Comparison of ENCODE assay signal across 1 cellular context in the genomic region with DNA sequence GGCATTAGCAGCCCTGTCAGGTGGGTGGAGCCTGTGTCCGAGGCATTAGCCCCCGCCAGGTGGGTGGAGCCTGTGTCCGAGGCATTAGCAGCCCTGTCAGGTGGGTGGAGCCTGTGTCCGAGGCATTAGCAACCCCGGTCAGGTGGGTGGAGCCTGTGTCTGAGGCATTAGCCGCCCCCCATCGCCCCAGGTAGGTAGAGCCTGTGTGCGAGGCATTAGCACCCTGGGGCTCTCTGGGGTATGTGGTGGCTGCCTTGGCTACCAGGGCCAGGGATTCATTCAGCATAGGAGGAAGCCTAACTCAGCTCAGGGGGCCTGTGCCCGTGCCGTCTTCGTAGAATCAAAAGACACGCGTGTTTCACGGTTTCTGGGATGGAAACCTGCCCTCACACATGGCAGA. TPM values are rescaled to one million over a fixed set of nuclear protein-coding genes. Genes with fewer than 3 reads are reported as not detected.
"Had no signal": no experiment of that assay in that cellular context is flagged by ENCODE, and none has a peak within 500 bp of the region (broad histone marks: within the 10 kb centered on the region; RNA-seq: fewer than 3 reads in every experiment).

No MANE protein-coding gene starts in this region.

RNA-seq across cellular contexts. Expression of a gene that starts 46.3 kb away (rescaled TPM):
- polyA plus RNA-seq: keratinocyte had no signal
